In the genomic region with DNA sequence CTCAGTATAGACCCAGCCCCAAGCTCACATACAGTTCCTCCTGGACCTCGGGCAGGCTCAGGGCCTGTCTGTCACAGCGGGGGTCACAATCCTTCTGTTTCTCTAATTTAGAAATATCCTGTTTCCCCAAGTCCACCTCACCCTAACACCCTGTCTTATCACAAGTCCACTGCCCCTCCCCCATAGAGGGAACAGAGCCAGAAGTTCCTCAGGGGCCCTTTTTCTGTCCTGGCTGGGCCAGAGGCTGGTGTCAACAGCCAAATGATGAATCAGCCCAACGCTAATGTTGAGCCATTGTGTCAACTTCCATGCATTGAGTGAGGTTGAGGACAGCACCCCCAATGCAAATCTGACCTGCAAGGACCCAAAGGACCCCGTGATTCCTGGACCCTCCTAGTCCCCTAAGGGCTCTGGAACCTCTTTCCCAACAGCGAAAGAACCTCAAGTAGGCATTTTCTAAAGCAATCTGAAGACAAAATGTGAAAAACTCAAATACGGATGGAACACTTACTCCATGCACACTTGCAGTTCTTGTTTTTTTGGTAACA, we compare ENCODE assay signal across 1 cellular context.
TF ChIP-seq lines count a peak whose summit lies in the region.

No MANE protein-coding gene starts in this region.

TF ChIP-seq in K562, 482 proteins besides CTCF, POLR2A, EP300 and RAD21 (continued from another document and continues in another):
- TF ChIP-seq, protein P1, sequence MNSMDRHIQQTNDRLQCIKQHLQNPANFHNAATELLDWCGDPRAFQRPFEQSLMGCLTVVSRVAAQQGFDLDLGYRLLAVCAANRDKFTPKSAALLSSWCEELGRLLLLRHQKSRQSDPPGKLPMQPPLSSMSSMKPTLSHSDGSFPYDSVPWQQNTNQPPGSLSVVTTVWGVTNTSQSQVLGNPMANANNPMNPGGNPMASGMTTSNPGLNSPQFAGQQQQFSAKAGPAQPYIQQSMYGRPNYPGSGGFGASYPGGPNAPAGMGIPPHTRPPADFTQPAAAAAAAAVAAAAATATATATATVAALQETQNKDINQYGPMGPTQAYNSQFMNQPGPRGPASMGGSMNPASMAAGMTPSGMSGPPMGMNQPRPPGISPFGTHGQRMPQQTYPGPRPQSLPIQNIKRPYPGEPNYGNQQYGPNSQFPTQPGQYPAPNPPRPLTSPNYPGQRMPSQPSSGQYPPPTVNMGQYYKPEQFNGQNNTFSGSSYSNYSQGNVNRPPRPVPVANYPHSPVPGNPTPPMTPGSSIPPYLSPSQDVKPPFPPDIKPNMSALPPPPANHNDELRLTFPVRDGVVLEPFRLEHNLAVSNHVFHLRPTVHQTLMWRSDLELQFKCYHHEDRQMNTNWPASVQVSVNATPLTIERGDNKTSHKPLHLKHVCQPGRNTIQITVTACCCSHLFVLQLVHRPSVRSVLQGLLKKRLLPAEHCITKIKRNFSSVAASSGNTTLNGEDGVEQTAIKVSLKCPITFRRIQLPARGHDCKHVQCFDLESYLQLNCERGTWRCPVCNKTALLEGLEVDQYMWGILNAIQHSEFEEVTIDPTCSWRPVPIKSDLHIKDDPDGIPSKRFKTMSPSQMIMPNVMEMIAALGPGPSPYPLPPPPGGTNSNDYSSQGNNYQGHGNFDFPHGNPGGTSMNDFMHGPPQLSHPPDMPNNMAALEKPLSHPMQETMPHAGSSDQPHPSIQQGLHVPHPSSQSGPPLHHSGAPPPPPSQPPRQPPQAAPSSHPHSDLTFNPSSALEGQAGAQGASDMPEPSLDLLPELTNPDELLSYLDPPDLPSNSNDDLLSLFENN (IDR thresholded peaks at IDR 0.05; ENCODE audit: low read depth in 2 of 2, low read length in 2 of 2), result 0 out of 4 replicates have a peak, but pooled peaks of 1 of the 2 experiments have one; percentile 18
- TF ChIP-seq CTBP1 (IDR thresholded peaks at IDR 0.05; ENCODE audit: borderline replicate concordance) (peak; percentile 43; the same call in 1 of the 2 replicates), NFIC (IDR thresholded peaks at IDR 0.05) (peak; percentile 97), ZBTB17 (CRISPR knock-in tag; IDR thresholded peaks at IDR 0.05) (0 out of 2 replicates have a peak, but pooled peaks have one; percentile 24), PML (IDR thresholded peaks at IDR 0.05; ENCODE audit: low read length) (no peak), GABPA (tag; conservative IDR thresholded peaks at IDR 0.05; ENCODE audit: low read depth) (peak; percentile 47; the same call in 1 of the 2 replicates), ZNF444 (CRISPR knock-in tag; IDR thresholded peaks at IDR 0.05) (no peak), NBN (IDR thresholded peaks at IDR 0.05; ENCODE audit: low read depth) (peak; percentile 63; the same call in 1 of the 2 replicates), NR2C1 (IDR thresholded peaks at IDR 0.05) (no peak), NR2C1 (tag; IDR thresholded peaks at IDR 0.05) (peak; percentile 70), RBFOX2 (IDR thresholded peaks at IDR 0.05; ENCODE audit: low read depth, low read length) (no peak), NFE2 (IDR thresholded peaks at IDR 0.05; ENCODE audit: low read depth) (peak; percentile 76), ZNF766 (CRISPR knock-in tag; conservative IDR thresholded peaks at IDR 0.05) (peak; percentile 85), ARNT (IDR thresholded peaks at IDR 0.05) (no peak), HSF4 (CRISPR knock-in tag; IDR thresholded peaks at IDR 0.05; ENCODE audit: borderline replicate concordance) (no peak), ASH1L (IDR thresholded peaks at IDR 0.05; ENCODE audit: borderline replicate concordance, low read depth, partially characterized antibody) (no peak), FOXK1 (CRISPR knock-in tag; IDR thresholded peaks at IDR 0.05; ENCODE audit: borderline replicate concordance) (no peak), TRIM28 (IDR thresholded peaks at IDR 0.05) (no peak)
- TF ChIP-seq, protein P2, sequence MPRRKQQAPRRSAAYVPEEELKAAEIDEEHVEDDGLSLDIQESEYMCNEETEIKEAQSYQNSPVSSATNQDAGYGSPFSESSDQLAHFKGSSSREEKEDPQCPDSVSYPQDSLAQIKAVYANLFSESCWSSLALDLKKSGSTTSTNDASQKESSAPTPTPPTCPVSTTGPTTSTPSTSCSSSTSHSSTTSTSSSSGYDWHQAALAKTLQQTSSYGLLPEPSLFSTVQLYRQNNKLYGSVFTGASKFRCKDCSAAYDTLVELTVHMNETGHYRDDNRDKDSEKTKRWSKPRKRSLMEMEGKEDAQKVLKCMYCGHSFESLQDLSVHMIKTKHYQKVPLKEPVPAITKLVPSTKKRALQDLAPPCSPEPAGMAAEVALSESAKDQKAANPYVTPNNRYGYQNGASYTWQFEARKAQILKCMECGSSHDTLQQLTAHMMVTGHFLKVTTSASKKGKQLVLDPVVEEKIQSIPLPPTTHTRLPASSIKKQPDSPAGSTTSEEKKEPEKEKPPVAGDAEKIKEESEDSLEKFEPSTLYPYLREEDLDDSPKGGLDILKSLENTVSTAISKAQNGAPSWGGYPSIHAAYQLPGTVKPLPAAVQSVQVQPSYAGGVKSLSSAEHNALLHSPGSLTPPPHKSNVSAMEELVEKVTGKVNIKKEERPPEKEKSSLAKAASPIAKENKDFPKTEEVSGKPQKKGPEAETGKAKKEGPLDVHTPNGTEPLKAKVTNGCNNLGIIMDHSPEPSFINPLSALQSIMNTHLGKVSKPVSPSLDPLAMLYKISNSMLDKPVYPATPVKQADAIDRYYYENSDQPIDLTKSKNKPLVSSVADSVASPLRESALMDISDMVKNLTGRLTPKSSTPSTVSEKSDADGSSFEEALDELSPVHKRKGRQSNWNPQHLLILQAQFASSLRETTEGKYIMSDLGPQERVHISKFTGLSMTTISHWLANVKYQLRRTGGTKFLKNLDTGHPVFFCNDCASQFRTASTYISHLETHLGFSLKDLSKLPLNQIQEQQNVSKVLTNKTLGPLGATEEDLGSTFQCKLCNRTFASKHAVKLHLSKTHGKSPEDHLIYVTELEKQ (CRISPR knock-in tag; IDR thresholded peaks at IDR 0.05), result peak; percentile 37; the same call in 1 of the 2 replicates
- TF ChIP-seq, protein P3, sequence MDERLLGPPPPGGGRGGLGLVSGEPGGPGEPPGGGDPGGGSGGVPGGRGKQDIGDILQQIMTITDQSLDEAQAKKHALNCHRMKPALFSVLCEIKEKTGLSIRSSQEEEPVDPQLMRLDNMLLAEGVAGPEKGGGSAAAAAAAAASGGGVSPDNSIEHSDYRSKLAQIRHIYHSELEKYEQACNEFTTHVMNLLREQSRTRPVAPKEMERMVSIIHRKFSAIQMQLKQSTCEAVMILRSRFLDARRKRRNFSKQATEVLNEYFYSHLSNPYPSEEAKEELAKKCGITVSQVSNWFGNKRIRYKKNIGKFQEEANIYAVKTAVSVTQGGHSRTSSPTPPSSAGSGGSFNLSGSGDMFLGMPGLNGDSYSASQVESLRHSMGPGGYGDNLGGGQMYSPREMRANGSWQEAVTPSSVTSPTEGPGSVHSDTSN (CRISPR knock-in tag; IDR thresholded peaks at IDR 0.05; ENCODE audit: low read depth), result no peak
- TF ChIP-seq, protein P3 (tag; conservative IDR thresholded peaks at IDR 0.05; ENCODE audit: low read depth), result peak; percentile 92
- TF ChIP-seq, protein P4, sequence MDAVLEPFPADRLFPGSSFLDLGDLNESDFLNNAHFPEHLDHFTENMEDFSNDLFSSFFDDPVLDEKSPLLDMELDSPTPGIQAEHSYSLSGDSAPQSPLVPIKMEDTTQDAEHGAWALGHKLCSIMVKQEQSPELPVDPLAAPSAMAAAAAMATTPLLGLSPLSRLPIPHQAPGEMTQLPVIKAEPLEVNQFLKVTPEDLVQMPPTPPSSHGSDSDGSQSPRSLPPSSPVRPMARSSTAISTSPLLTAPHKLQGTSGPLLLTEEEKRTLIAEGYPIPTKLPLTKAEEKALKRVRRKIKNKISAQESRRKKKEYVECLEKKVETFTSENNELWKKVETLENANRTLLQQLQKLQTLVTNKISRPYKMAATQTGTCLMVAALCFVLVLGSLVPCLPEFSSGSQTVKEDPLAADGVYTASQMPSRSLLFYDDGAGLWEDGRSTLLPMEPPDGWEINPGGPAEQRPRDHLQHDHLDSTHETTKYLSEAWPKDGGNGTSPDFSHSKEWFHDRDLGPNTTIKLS (IDR thresholded peaks at IDR 0.05; ENCODE audit: borderline replicate concordance, low read depth), result peak; percentile 54; the same call in 1 of the 2 replicates
- TF ChIP-seq, protein P5, sequence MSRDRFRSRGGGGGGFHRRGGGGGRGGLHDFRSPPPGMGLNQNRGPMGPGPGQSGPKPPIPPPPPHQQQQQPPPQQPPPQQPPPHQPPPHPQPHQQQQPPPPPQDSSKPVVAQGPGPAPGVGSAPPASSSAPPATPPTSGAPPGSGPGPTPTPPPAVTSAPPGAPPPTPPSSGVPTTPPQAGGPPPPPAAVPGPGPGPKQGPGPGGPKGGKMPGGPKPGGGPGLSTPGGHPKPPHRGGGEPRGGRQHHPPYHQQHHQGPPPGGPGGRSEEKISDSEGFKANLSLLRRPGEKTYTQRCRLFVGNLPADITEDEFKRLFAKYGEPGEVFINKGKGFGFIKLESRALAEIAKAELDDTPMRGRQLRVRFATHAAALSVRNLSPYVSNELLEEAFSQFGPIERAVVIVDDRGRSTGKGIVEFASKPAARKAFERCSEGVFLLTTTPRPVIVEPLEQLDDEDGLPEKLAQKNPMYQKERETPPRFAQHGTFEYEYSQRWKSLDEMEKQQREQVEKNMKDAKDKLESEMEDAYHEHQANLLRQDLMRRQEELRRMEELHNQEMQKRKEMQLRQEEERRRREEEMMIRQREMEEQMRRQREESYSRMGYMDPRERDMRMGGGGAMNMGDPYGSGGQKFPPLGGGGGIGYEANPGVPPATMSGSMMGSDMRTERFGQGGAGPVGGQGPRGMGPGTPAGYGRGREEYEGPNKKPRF (IDR thresholded peaks at IDR 0.05; ENCODE audit: low read depth, low read length), result no peak
- TF ChIP-seq, protein P6, sequence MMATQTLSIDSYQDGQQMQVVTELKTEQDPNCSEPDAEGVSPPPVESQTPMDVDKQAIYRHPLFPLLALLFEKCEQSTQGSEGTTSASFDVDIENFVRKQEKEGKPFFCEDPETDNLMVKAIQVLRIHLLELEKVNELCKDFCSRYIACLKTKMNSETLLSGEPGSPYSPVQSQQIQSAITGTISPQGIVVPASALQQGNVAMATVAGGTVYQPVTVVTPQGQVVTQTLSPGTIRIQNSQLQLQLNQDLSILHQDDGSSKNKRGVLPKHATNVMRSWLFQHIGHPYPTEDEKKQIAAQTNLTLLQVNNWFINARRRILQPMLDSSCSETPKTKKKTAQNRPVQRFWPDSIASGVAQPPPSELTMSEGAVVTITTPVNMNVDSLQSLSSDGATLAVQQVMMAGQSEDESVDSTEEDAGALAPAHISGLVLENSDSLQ (IDR thresholded peaks at IDR 0.05), result peak; percentile 89
- TF ChIP-seq, protein P7, sequence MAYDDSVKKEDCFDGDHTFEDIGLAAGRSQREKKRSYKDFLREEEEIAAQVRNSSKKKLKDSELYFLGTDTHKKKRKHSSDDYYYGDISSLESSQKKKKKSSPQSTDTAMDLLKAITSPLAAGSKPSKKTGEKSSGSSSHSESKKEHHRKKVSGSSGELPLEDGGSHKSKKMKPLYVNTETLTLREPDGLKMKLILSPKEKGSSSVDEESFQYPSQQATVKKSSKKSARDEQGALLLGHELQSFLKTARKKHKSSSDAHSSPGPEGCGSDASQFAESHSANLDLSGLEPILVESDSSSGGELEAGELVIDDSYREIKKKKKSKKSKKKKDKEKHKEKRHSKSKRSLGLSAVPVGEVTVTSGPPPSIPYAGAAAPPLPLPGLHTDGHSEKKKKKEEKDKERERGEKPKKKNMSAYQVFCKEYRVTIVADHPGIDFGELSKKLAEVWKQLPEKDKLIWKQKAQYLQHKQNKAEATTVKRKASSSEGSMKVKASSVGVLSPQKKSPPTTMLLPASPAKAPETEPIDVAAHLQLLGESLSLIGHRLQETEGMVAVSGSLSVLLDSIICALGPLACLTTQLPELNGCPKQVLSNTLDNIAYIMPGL (CRISPR knock-in tag; IDR thresholded peaks at IDR 0.05), result no peak
- TF ChIP-seq, protein P8, sequence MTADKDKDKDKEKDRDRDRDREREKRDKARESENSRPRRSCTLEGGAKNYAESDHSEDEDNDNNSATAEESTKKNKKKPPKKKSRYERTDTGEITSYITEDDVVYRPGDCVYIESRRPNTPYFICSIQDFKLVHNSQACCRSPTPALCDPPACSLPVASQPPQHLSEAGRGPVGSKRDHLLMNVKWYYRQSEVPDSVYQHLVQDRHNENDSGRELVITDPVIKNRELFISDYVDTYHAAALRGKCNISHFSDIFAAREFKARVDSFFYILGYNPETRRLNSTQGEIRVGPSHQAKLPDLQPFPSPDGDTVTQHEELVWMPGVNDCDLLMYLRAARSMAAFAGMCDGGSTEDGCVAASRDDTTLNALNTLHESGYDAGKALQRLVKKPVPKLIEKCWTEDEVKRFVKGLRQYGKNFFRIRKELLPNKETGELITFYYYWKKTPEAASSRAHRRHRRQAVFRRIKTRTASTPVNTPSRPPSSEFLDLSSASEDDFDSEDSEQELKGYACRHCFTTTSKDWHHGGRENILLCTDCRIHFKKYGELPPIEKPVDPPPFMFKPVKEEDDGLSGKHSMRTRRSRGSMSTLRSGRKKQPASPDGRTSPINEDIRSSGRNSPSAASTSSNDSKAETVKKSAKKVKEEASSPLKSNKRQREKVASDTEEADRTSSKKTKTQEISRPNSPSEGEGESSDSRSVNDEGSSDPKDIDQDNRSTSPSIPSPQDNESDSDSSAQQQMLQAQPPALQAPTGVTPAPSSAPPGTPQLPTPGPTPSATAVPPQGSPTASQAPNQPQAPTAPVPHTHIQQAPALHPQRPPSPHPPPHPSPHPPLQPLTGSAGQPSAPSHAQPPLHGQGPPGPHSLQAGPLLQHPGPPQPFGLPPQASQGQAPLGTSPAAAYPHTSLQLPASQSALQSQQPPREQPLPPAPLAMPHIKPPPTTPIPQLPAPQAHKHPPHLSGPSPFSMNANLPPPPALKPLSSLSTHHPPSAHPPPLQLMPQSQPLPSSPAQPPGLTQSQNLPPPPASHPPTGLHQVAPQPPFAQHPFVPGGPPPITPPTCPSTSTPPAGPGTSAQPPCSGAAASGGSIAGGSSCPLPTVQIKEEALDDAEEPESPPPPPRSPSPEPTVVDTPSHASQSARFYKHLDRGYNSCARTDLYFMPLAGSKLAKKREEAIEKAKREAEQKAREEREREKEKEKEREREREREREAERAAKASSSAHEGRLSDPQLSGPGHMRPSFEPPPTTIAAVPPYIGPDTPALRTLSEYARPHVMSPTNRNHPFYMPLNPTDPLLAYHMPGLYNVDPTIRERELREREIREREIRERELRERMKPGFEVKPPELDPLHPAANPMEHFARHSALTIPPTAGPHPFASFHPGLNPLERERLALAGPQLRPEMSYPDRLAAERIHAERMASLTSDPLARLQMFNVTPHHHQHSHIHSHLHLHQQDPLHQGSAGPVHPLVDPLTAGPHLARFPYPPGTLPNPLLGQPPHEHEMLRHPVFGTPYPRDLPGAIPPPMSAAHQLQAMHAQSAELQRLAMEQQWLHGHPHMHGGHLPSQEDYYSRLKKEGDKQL (CRISPR knock-in tag; IDR thresholded peaks at IDR 0.05; ENCODE audit: borderline replicate concordance), result no peak
- TF ChIP-seq, protein P9, sequence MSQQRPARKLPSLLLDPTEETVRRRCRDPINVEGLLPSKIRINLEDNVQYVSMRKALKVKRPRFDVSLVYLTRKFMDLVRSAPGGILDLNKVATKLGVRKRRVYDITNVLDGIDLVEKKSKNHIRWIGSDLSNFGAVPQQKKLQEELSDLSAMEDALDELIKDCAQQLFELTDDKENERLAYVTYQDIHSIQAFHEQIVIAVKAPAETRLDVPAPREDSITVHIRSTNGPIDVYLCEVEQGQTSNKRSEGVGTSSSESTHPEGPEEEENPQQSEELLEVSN (IDR thresholded peaks at IDR 0.05; ENCODE audit: borderline replicate concordance in 1 of 2, extremely low read depth in 1 of 2, insufficient read depth in 1 of 2, insufficient read length in 1 of 2, low read depth in 1 of 2, low read length in 1 of 2, poor library complexity in 1 of 2, severe bottlenecking in 1 of 2), result peak in 1 of 2 experiments; percentile 37
